ENCODE assay signal across 16 cellular contexts in genomic region chr5:14277407-14278320, GRCh38.
A peak's percentile ranks its signal among the peaks of the same experiment; 100 is the strongest.
DNase-seq lines count a peak whose midpoint lies in the region; ATAC-seq, FAIRE-seq and TF ChIP-seq lines count a peak whose summit lies in the region.
"Had no signal": no experiment of that assay in that cellular context is flagged by ENCODE, and none has a peak within 500 bp of the region (broad histone marks: within the 10 kb centered on the region; RNA-seq: fewer than 3 reads in every experiment).

No MANE protein-coding gene starts in this region.

- DNase-seq in astrocyte (ENCODE audit: low read depth) (no peak), body of pancreas (no peak), NCI-H2107 treated with DMSO at 0.1 percent for 48 hours (lab: John Stamatoyannopoulos, UW; ENCODE audit: unreplicated experiment) (no peak)
- no peak for DNase-seq in activated CD8-positive, alpha-beta T cell treated with anti-CD3 and anti-CD28 coated beads for 36 hours
- DNase-seq in activated CD4-positive, alpha-beta T cell treated with anti-CD3 and anti-CD28 coated beads for 48 hours = no peak
- DNase-seq: BE2C, GOT3, naive B cell, NCI-H187 treated with DMSO at 0.1 percent for 48 hours had no signal

- no peak overlapping the region; a peak in 2 of 22 replicates for H3K9ac ChIP-seq in BLaER1 treated with 17β-estradiol and CSF1 and Interleukin-3, amounts not matched to agents 10 nM and 100 nM
- H3K9ac ChIP-seq in astrocyte (ENCODE audit: low read length) = no peak overlapping the region

- WGBS in body of pancreas, 2 donors = 80 to 88% methylated on average over 9 of the region's 9 CpGs

- ATAC-seq in GM19452 (IDR thresholded peaks at IDR 0.05; ENCODE audit: unreplicated experiment) (peak; percentile 48), HG03108 (IDR thresholded peaks at IDR 0.05; ENCODE audit: unreplicated experiment) (peak; percentile 40), body of pancreas (no peak)
- ATAC-seq in activated CD8-positive, alpha-beta T cell treated with anti-CD3 and anti-CD28 coated beads for 36 hours = no peak
- ATAC-seq: esophagus mucosa had no signal

- H3K27me3 ChIP-seq in BLaER1 treated with 17β-estradiol and CSF1 and Interleukin-3, amounts not matched to agents 10 nM and 100 nM = no peaks in the 10 kb centered on the region
- no peaks in the 10 kb centered on the region for H3K27me3 ChIP-seq in astrocyte (ENCODE audit: insufficient read depth, low read length)
- H3K27me3 ChIP-seq in body of pancreas = no peaks in the 10 kb centered on the region
- H3K27me3 ChIP-seq: ascending aorta, BE2C had no signal

- POLR2A ChIA-PET in activated CD8-positive, alpha-beta T cell treated with anti-CD3 and anti-CD28 coated beads for 36 hours (lab: Charles Lee) = interaction anchor here (0.8 kb wide), 1 partner anchor 16 kb away, joined by 3 read pairs; no protein-coding TSS in a partner anchor

- H3K36me3 Mint-ChIP-seq in astrocyte (ENCODE audit: low read depth, unreplicated experiment) = peaks cover 20% of the 10 kb centered on the region
- H3K36me3 Mint-ChIP-seq in activated CD8-positive, alpha-beta T cell treated with anti-CD3 and anti-CD28 coated beads for 36 hours (ENCODE audit: low read depth) = no peaks in the 10 kb centered on the region

- H3K9me3 Mint-ChIP-seq in astrocyte (ENCODE audit: unreplicated experiment) = no peaks in the 10 kb centered on the region
- no peaks in the 10 kb centered on the region for H3K9me3 Mint-ChIP-seq in activated CD8-positive, alpha-beta T cell treated with anti-CD3 and anti-CD28 coated beads for 36 hours
- H3K9me3 Mint-ChIP-seq: naive B cell had no signal

- H3K4me1 ChIP-seq in BLaER1 treated with 17β-estradiol and CSF1 and Interleukin-3, amounts not matched to agents 10 nM and 100 nM = peaks cover 19 to 30% (median 23%) of the 10 kb centered on the region in 10 experiments
- peaks cover 9% of the 10 kb centered on the region for H3K4me1 ChIP-seq in astrocyte (ENCODE audit: insufficient read depth, low read length)
- no peaks in the 10 kb centered on the region for H3K4me1 ChIP-seq in body of pancreas

- no peaks in the 10 kb centered on the region for H3K9me3 ChIP-seq in BLaER1 treated with 17β-estradiol and CSF1 and Interleukin-3, amounts not matched to agents 10 nM and 100 nM (replicated peaks in 1 of 11)
- H3K9me3 ChIP-seq in astrocyte (ENCODE audit: insufficient read depth, low read depth, low read length) (no peaks in the 10 kb centered on the region), body of pancreas (no peaks in the 10 kb centered on the region)
- H3K9me3 ChIP-seq: ascending aorta, BE2C had no signal

- peak overlapping the region; percentile 34 to 78 (median 52); a peak in 20 of 22 replicates for H3K4me2 ChIP-seq in BLaER1 treated with 17β-estradiol and CSF1 and Interleukin-3, amounts not matched to agents 10 nM and 100 nM
- H3K4me2 ChIP-seq in astrocyte (ENCODE audit: low read length) = no peak overlapping the region
- H3K4me2 ChIP-seq: smooth muscle cell had no signal

- H2AFZ ChIP-seq in astrocyte (ENCODE audit: low read depth, low read length) = no peak overlapping the region

- H3K27ac ChIP-seq in BLaER1 treated with 17β-estradiol and CSF1 and Interleukin-3, amounts not matched to agents 10 nM and 100 nM = peak overlapping the region in 2 of 11 experiments; percentile 16 to 27; a peak in 3 of 22 replicates
- H3K27ac ChIP-seq in astrocyte (ENCODE audit: low read depth, low read length) = peak overlapping the region; percentile 2
- H3K27ac ChIP-seq in body of pancreas = no peak overlapping the region
- H3K27ac ChIP-seq: ascending aorta had no signal

- H3K4me3 Mint-ChIP-seq in astrocyte (ENCODE audit: unreplicated experiment) = no peak overlapping the region
- no peak overlapping the region for H3K4me3 Mint-ChIP-seq in activated CD8-positive, alpha-beta T cell treated with anti-CD3 and anti-CD28 coated beads for 36 hours

- FAIRE-seq in astrocyte (lab: Jason Lieb, UNC) = no peak
- FAIRE-seq: TTC549 had no signal

- CTCF ChIA-PET in activated CD8-positive, alpha-beta T cell treated with anti-CD3 and anti-CD28 coated beads for 36 hours (lab: Charles Lee) = interaction anchor here (1.2 to 3.2 kb wide), 2 partner anchors 7 to 290 kb away, joined by 3 to 24 read pairs; no protein-coding TSS in a partner anchor

- no peaks in the 10 kb centered on the region for H3K27me3 Mint-ChIP-seq in astrocyte (ENCODE audit: low read depth, unreplicated experiment)
- H3K27me3 Mint-ChIP-seq in activated CD8-positive, alpha-beta T cell treated with anti-CD3 and anti-CD28 coated beads for 36 hours = peaks cover 6% of the 10 kb centered on the region
- H3K27me3 Mint-ChIP-seq: naive B cell had no signal

- intact Hi-C loops in body of pancreas (cut with DNase I) = loop anchor here (10.0 kb wide), 1 partner anchor 273 kb away; no protein-coding TSS in a partner anchor
- intact Hi-C loops in activated CD8-positive, alpha-beta T cell treated with anti-CD3 and anti-CD28 coated beads for 36 hours (cut with micrococcal nuclease) = no loop called here

- H3K4me1 Mint-ChIP-seq in astrocyte (ENCODE audit: low read depth, unreplicated experiment) = peaks cover 57% of the 10 kb centered on the region
- H3K4me1 Mint-ChIP-seq in activated CD8-positive, alpha-beta T cell treated with anti-CD3 and anti-CD28 coated beads for 36 hours (ENCODE audit: low read depth) = peaks cover 3% of the 10 kb centered on the region

- H3K79me2 ChIP-seq in astrocyte (ENCODE audit: insufficient read depth, low read length) = peaks cover 99% of the 10 kb centered on the region

- H4K20me1 ChIP-seq in BLaER1 treated with 17β-estradiol and CSF1 and Interleukin-3, amounts not matched to agents 10 nM and 100 nM = peaks cover 6 to 86% (median 48%) of the 10 kb centered on the region in 11 experiments; a peak in 19 of 22 replicates
- H4K20me1 ChIP-seq in astrocyte (ENCODE audit: insufficient read depth, low read length) = peaks cover 74% of the 10 kb centered on the region

- H3K36me3 ChIP-seq in BLaER1 treated with 17β-estradiol and CSF1 and Interleukin-3, amounts not matched to agents 10 nM and 100 nM = peaks cover 25 to 73% (median 42%) of the 10 kb centered on the region in 11 experiments
- H3K36me3 ChIP-seq in astrocyte (ENCODE audit: insufficient read depth, low read length) = peaks cover 41% of the 10 kb centered on the region
- H3K36me3 ChIP-seq in body of pancreas (replicated peaks in 1 of 2; ENCODE audit: insufficient read depth in 1 of 2, low read depth in 2 of 2) = no peaks in the 10 kb centered on the region

- no peak for TF ChIP-seq POLR2A in body of pancreas (IDR thresholded peaks at IDR 0.05)

- no peak overlapping the region for H3K4me3 ChIP-seq in BLaER1 treated with 17β-estradiol and CSF1 and Interleukin-3, amounts not matched to agents 10 nM and 100 nM
- H3K4me3 ChIP-seq in astrocyte (ENCODE audit: insufficient read depth, low read depth, low read length) = no peak overlapping the region
- H3K4me3 ChIP-seq in body of pancreas = no peak overlapping the region
- H3K4me3 ChIP-seq: ascending aorta, smooth muscle cell had no signal

- TF ChIP-seq CTCF in astrocyte (IDR thresholded peaks at IDR 0.05; ENCODE audit: insufficient read depth, low read depth, low read length) (no peak), body of pancreas (IDR thresholded peaks at IDR 0.05) (no peak)
- TF ChIP-seq CTCF in activated CD8-positive, alpha-beta T cell treated with anti-CD3 and anti-CD28 coated beads for 36 hours (IDR thresholded peaks at IDR 0.05) = no peak

- peak overlapping the region; percentile 30 for H3K27ac Mint-ChIP-seq in astrocyte (ENCODE audit: unreplicated experiment)
- no peak overlapping the region for H3K27ac Mint-ChIP-seq in activated CD8-positive, alpha-beta T cell treated with anti-CD3 and anti-CD28 coated beads for 36 hours

Comparison
In these comparisons a context has a peak if more than half of its experiments do, and no peak if none do; other contexts are left out.
1. ATAC-seq: peak in GM19452 (single experiment) and HG03108 (single experiment); none in body of pancreas (single experiment) and activated CD8-positive, alpha-beta T cell treated with anti-CD3 and anti-CD28 coated beads for 36 hours (single experiment).